In the genomic region with DNA sequence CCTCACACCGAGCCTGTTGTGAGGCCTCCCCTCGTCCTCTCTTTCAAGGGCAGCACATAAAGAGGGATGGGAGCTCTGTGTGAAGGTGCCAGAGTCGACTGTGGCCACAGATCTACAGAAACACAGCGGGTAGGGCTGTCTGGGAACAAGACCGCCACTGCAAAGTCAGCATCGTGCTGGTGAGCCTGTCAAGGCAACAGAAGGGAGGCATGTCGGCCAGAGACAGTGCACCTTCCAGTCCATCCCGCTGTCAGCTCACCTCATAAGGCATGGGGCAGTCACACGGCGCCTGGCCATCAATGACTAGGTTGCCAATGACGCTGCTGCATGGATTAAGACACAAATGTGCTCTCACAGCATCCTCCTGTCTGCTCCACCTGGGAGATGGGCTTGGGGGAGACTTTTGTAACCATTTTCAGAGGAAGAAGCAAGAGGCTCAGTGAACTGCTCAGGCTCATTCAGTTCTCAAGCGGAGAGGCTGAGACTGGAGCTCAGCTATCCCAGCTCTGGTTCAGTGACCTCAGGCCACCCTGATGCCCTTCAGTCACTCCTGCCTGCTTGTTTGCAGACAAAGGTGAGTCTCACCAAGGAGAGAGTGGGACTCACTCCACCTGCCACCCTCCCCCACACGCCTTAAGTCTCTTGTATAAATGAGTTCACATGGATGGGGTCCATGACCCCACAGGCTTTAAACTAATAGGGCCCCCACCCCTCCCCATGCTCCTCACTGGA, we compare ENCODE assay signal across 20 cellular contexts.
DNase-seq lines count a peak whose midpoint lies in the region; ATAC-seq and TF ChIP-seq lines count a peak whose summit lies in the region.
"Had no signal": no experiment of that assay in that cellular context is flagged by ENCODE, and none has a peak within 500 bp of the region (broad histone marks: within the 10 kb centered on the region; RNA-seq: fewer than 3 reads in every experiment).

No MANE protein-coding gene starts in this region.

- TF ChIP-seq CTCF in heart left ventricle (IDR thresholded peaks at IDR 0.05) = no peak

- WGBS in heart left ventricle, 4 donors = 58 to 70% (median 63%) methylated on average over 10 to 13 of the region's 13 CpGs
- 74% methylated on average over 13 of the region's 13 CpGs for WGBS in right cardiac atrium

- H3K27ac ChIP-seq in heart left ventricle (peak overlapping the region; percentile 61 to 91 (median 80)), right cardiac atrium (ENCODE audit: low read length) (peak overlapping the region; percentile 78), rectal smooth muscle tissue (ENCODE audit: low read depth, low read length) (peak overlapping the region; percentile 68)

- intact Hi-C loops in heart left ventricle (cut with DNase I) = no loop called here
- intact Hi-C loops in Right ventricle myocardium inferior (cut with DNase I) = no loop called here
- intact Hi-C loops in right cardiac atrium (cut with DNase I) = loop anchor here in 3 of 4 donors (5.0 to 10.0 kb wide), 2 partner anchors 122 to 129 kb away; partner anchors contain the start of gene SORBS1 (in 2 of the 3)

- no peak overlapping the region for H3K4me3 ChIP-seq in heart left ventricle
- no peak overlapping the region for H3K4me3 ChIP-seq in right cardiac atrium (ENCODE audit: low read length)
- H3K4me3 ChIP-seq in rectal smooth muscle tissue (ENCODE audit: low read length) = no peak overlapping the region
- H3K4me3 ChIP-seq: Peyer's patch had no signal

- H3K9ac ChIP-seq in rectal smooth muscle tissue (ENCODE audit: low read length) = no peak overlapping the region
- H3K9ac ChIP-seq: parathyroid adenoma had no signal

- H3K36me3 ChIP-seq in heart left ventricle (peaks cover 0 to 37% (median 7%) of the 10 kb centered on the region in 9 donors), rectal smooth muscle tissue (ENCODE audit: control insufficient read depth, insufficient read depth, low read length) (peaks cover 17% of the 10 kb centered on the region)
- H3K36me3 ChIP-seq: Peyer's patch had no signal

- DNase-seq in heart left ventricle (no peak), Right ventricle myocardium inferior (ENCODE audit: missing footprints) (no peak), right cardiac atrium (no peak), HT-29 (ENCODE audit: low spot score) (no peak)
- DNase-seq: activated CD4-positive, CD25-positive, alpha-beta regulatory T cell; activated CD8-positive, alpha-beta T cell treated with anti-CD3 and anti-CD28 coated beads for 36 hours; Caco-2; effector CD8-positive, alpha-beta T cell; mesendoderm; natural killer cell; NCI-H1092; NCI-H2029; NCI-H446 treated with DMSO at 0.1 percent for 48 hours; Peyer's patch; stimulated activated naive B cell treated with anti-CD40 and anti-IgM and Interleukin-4, amounts not matched to agents 10 μg/mL and 1 μg/mL and 100 μg/mL, for 72 hours had no signal

- TF ChIP-seq POLR2A in heart left ventricle (IDR thresholded peaks at IDR 0.05) = no peak

- ATAC-seq in heart left ventricle (peak in 3 of 4 donors; percentile 2 to 26 (median 9)), Right ventricle myocardium inferior (no peak), right cardiac atrium (no peak), GM21576 (IDR thresholded peaks at IDR 0.05; ENCODE audit: unreplicated experiment) (no peak), HG03469 (IDR thresholded peaks at IDR 0.05; ENCODE audit: unreplicated experiment) (no peak), HG02642 (IDR thresholded peaks at IDR 0.05; ENCODE audit: poor library complexity, unreplicated experiment) (no peak)
- ATAC-seq: activated CD8-positive, alpha-beta T cell treated with anti-CD3 and anti-CD28 coated beads for 36 hours; natural killer cell; stimulated activated naive B cell treated with anti-CD40 and anti-IgM and Interleukin-4, amounts not matched to agents 10 μg/mL and 1 μg/mL and 100 μg/mL, for 72 hours had no signal

- H3K9me3 ChIP-seq in heart left ventricle (no peaks in the 10 kb centered on the region), right cardiac atrium (ENCODE audit: control insufficient read depth, low read length) (no peaks in the 10 kb centered on the region)
- H3K9me3 ChIP-seq: Caco-2, Peyer's patch had no signal

- peaks cover 40 to 100% (median 79%) of the 10 kb centered on the region in 12 donors for H3K4me1 ChIP-seq in heart left ventricle
- peaks cover 31% of the 10 kb centered on the region for H3K4me1 ChIP-seq in right cardiac atrium (ENCODE audit: control insufficient read depth, insufficient read depth, low read length)
- H3K4me1 ChIP-seq in rectal smooth muscle tissue (ENCODE audit: control insufficient read depth, insufficient read depth, low read length) = peaks cover 71% of the 10 kb centered on the region
- H3K4me1 ChIP-seq: Peyer's patch had no signal

- H3K27me3 ChIP-seq in heart left ventricle (no peaks in the 10 kb centered on the region), right cardiac atrium (ENCODE audit: control insufficient read depth, insufficient read depth) (no peaks in the 10 kb centered on the region), rectal smooth muscle tissue (ENCODE audit: control insufficient read depth, insufficient read depth, low read length) (no peaks in the 10 kb centered on the region)
- H3K27me3 ChIP-seq: Peyer's patch had no signal

Comparison
In these comparisons a context has a peak if more than half of its experiments do, and no peak if none do; other contexts are left out.
1. ATAC-seq: peak in heart left ventricle (3 of 4); none in Right ventricle myocardium inferior (single experiment), right cardiac atrium (0 of 2), GM21576 (single experiment), HG03469 (single experiment) and HG02642 (single experiment).
2. intact Hi-C loops: an anchor here in right cardiac atrium (5.0 to 10.0 kb wide); none called in heart left ventricle and Right ventricle myocardium inferior.
3. Peak in every context shown above with its lines, with median percentiles within 50 percentile points of each other: H3K27ac ChIP-seq.